Comparison of ENCODE assay signal across 14 cellular contexts in the genomic region with DNA sequence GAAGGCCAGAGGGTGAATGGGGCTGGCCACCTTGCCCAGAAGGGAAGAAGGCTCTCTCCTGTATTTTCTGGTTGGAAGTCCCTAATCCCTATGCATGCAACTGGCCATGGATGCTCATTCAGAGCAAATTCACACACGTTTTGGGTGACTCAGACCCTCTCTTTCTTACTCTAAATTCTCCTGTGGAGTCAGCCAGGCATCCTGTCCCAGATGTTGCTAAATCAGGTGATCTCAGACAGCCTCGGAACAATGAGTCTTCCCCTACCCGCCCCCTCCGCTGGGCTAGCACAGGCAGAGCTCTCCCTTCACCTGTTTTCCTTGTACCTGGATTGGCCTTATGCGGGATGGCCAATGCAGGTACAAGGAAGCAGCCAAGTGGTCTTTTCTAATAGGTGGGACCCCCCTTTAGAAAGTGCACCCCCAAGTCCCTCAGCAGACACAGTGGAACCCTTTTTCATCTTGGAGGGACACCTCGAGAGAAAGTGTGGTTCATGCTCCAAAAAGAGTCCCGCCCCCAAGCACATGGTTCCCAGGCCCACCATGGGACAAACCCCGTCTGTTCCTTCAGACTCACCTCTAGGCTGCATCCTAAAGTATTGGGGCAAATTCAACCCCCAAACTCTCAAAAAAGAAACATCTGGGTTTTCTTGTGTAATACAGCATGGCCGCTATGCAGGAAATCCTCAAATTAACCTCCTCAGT. TPM values are rescaled to one million over a fixed set of nuclear protein-coding genes. Genes with fewer than 3 reads are reported as not detected.
A peak's percentile ranks its signal among the peaks of the same experiment; 100 is the strongest.
DNase-seq lines count a peak whose midpoint lies in the region; ATAC-seq lines count a peak whose summit lies in the region.
"Had no signal": no experiment of that assay in that cellular context is flagged by ENCODE, and none has a peak within 500 bp of the region (broad histone marks: within the 10 kb centered on the region; RNA-seq: fewer than 3 reads in every experiment).

No MANE protein-coding gene starts in this region.

- ATAC-seq in sciatic nerve (no peak), GM21423 (IDR thresholded peaks at IDR 0.05; ENCODE audit: unreplicated experiment) (no peak), HG03097 (IDR thresholded peaks at IDR 0.05; ENCODE audit: low FRiP score, unreplicated experiment) (no peak)

- no peak overlapping the region for H3K4me3 ChIP-seq in H7 (ENCODE audit: insufficient read depth, low read depth, low read length)
- H3K4me3 ChIP-seq: lower lobe of right lung had no signal

- no peaks in the 10 kb centered on the region; the same call in 1 of the 2 replicates for H3K27me3 ChIP-seq in H7 (ENCODE audit: control insufficient read depth, insufficient read depth, low read length)

- H3K36me3 ChIP-seq in H7 (replicated peaks; ENCODE audit: control insufficient read depth, insufficient read depth, low read length): no peaks in the 10 kb centered on the region

- peak; percentile 63 for DNase-seq in H7
- DNase-seq in RKO (ENCODE audit: low spot score): peak; percentile 34
- DNase-seq in epithelial cell of prostate (ENCODE audit: low read depth, low spot score): peak; percentile 84
- peak; percentile 30 for DNase-seq in sciatic nerve (ENCODE audit: low spot score)
- no peak for DNase-seq in activated CD4-positive, alpha-beta T cell treated with anti-CD3 and anti-CD28 coated beads, Interleukin-2, amount 50 U/mL, for 4 hours
- no peak for DNase-seq in MV-4-11 (lab: John Stamatoyannopoulos, UW)
- DNase-seq: amniotic stem cell; cortex of kidney; lower lobe of right lung; NCI-H1930; stimulated activated naive CD4-positive, alpha-beta T cell treated with Interleukin-2 at 50 U/mL for 16 hours had no signal

- peak overlapping the region; percentile 98 for H3K27ac ChIP-seq in epithelial cell of prostate
- H3K27ac ChIP-seq: lower lobe of right lung had no signal

- intact Hi-C loops in sciatic nerve (cut with DNase I): no loop called here

RNA-seq across cellular contexts. Expression of a gene that starts 8.6 kb away (rescaled TPM):
- total RNA-seq in H7 (2014; rRNA removed; shearing (Covaris generic)): 1.3 and 1.4 TPM in 2 replicates
- total RNA-seq in sciatic nerve: 1,022 TPM

RNA-seq across cellular contexts. Expression of a gene that starts 13.6 kb away (rescaled TPM):
- not detected in 2 replicates for total RNA-seq in H7 (2014; rRNA removed; shearing (Covaris generic))
- total RNA-seq in sciatic nerve: not detected
- total RNA-seq: fibroblast of lung, lower lobe of right lung had no signal

RNA-seq across cellular contexts. Expression of a gene that starts 18.4 kb away (rescaled TPM):
- total RNA-seq in H7 (2014; rRNA removed; shearing (Covaris generic)): 17.3 and 18.0 TPM in 2 replicates
- 258 TPM for total RNA-seq in sciatic nerve

RNA-seq across cellular contexts. Expression of a gene that starts 21.9 kb away (rescaled TPM):
- 0.30 and 0.31 TPM in 2 replicates for total RNA-seq in H7 (2014; rRNA removed; shearing (Covaris generic))
- not detected for total RNA-seq in sciatic nerve

RNA-seq across cellular contexts. Expression of a gene that starts 38.5 kb away (rescaled TPM):
- 0.94 TPM in 1 of 2 replicates, not detected in the other for total RNA-seq in H7 (2014; rRNA removed; shearing (Covaris generic))
- 3.5 TPM for total RNA-seq in sciatic nerve

Comparison
In these comparisons a context has a peak if more than half of its experiments do, and no peak if none do; other contexts are left out.
1. DNase-seq: peak in H7 (single experiment), RKO (single experiment), epithelial cell of prostate (single experiment) and sciatic nerve (single experiment); none in activated CD4-positive, alpha-beta T cell treated with anti-CD3 and anti-CD28 coated beads, Interleukin-2, amount 50 U/mL, for 4 hours (0 of 2) and MV-4-11 (single experiment).
2. RNA of a gene that starts 8.6 kb away (total RNA-seq): 1,022 TPM in sciatic nerve (single experiment); 1.3 to 1.4 TPM in H7; every median in the first group is over 100 times any median in the second.
3. RNA of a gene that starts 18.4 kb away (total RNA-seq): 258 TPM in sciatic nerve (single experiment); 17.3 to 18.0 TPM in H7; every median in the first group is over 10 times any median in the second.